8 cellular contexts compared by ENCODE assay signal in genomic region chr3:68972358-68972979, GRCh38.
DNase-seq lines count a peak whose midpoint lies in the region; ATAC-seq lines count a peak whose summit lies in the region.

No MANE protein-coding gene starts in this region.

- ATAC-seq in GM18502 (IDR thresholded peaks at IDR 0.05; ENCODE audit: poor library complexity, unreplicated experiment) = peak; percentile 88
- peak; percentile 88 for ATAC-seq in HG03064 (IDR thresholded peaks at IDR 0.05; ENCODE audit: low read depth, unreplicated experiment)
- ATAC-seq in HG03439 (IDR thresholded peaks at IDR 0.05; ENCODE audit: unreplicated experiment) = no peak

- peak; percentile 65 for DNase-seq in AG08395 (ENCODE audit: low spot score)
- peak; percentile 64 for DNase-seq in NCI-H69 (lab: John Stamatoyannopoulos, UW)
- peak; percentile 33 for DNase-seq in activated T-cell treated with anti-CD3 and anti-CD28 coated beads, Interleukin-2, amount 50 U/mL, for 1 hour
- peak; percentile 35 for DNase-seq in germinal center (ENCODE audit: low spot score)
- DNase-seq in pons (ENCODE audit: low spot score) = peak; percentile 76
